Comparison of ENCODE assay signal across 7 cellular contexts in the genomic region with DNA sequence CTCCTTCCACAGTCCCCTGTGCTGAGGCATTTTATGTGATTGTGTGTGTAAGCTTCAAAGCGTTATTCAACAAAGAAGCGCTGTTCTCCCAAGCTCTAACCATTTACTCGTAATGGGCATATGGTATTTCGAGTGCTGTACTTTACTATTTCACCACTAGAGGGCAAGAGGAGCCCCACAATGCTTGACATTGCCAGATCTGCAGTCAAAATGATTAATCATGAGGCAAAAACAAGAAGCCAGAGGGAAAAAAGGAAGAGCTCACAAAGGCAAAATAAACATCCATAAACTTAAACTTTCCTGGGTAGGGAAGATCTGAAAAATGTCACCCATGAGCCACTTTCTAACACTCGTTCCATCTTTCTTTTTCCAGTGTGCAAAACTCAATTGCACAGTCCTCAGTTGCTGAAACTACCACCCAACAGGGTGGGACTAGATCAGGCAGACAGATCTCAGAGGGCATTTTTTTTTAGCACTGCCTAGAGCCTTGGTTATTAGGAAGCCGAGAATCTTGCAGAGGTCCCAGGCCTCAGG.
DNase-seq lines count a peak whose midpoint lies in the region; ATAC-seq and TF ChIP-seq lines count a peak whose summit lies in the region.

No MANE protein-coding gene starts in this region.

- no peaks in the 10 kb centered on the region for H3K27me3 ChIP-seq in thoracic aorta (replicated peaks; ENCODE audit: insufficient read depth)

- peak overlapping the region; percentile 19 to 43 for H3K27ac ChIP-seq in thoracic aorta

- DNase-seq in GM04504 (ENCODE audit: low read depth): peak; percentile 73
- DNase-seq in NOMO-1 treated with dmso at 0.1 percent for 144 hours (lab: John Stamatoyannopoulos, UW; ENCODE audit: unreplicated experiment): peak; percentile 32
- DNase-seq in cerebellum (ENCODE audit: low spot score): peak; percentile 75
- peak; percentile 89 for DNase-seq in kidney tubule cell (ENCODE audit: low spot score)
- no peak for DNase-seq in thoracic aorta (ENCODE audit: low spot score)

- H3K4me3 ChIP-seq in thoracic aorta: peak overlapping the region; percentile 41

- H3K4me1 ChIP-seq in thoracic aorta (ENCODE audit: control insufficient read depth in 1 of 2, low read depth in 2 of 2): peaks cover 13 to 21% of the 10 kb centered on the region in 2 donors

- no peaks in the 10 kb centered on the region for H3K36me3 ChIP-seq in thoracic aorta

- ATAC-seq in GM21619 (IDR thresholded peaks at IDR 0.05; ENCODE audit: unreplicated experiment) (peak; percentile 89), thoracic aorta (ENCODE audit: insufficient number of reproducible peaks, low FRiP score, low read depth) (peak; percentile 67)

- TF ChIP-seq EP300 in Ishikawa (IDR thresholded peaks at IDR 0.05; ENCODE audit: borderline replicate concordance): no peak

- peak; percentile 91 for TF ChIP-seq CTCF in thoracic aorta (IDR thresholded peaks at IDR 0.05)

- peak; percentile 90 for TF ChIP-seq RAD21 in Ishikawa (IDR thresholded peaks at IDR 0.05; ENCODE audit: low read depth)

- H3K9me3 ChIP-seq in thoracic aorta: no peaks in the 10 kb centered on the region

TF ChIP-seq in Ishikawa, 13 proteins besides CTCF, POLR2A, EP300 and RAD21:
- TF ChIP-seq, protein P1, sequence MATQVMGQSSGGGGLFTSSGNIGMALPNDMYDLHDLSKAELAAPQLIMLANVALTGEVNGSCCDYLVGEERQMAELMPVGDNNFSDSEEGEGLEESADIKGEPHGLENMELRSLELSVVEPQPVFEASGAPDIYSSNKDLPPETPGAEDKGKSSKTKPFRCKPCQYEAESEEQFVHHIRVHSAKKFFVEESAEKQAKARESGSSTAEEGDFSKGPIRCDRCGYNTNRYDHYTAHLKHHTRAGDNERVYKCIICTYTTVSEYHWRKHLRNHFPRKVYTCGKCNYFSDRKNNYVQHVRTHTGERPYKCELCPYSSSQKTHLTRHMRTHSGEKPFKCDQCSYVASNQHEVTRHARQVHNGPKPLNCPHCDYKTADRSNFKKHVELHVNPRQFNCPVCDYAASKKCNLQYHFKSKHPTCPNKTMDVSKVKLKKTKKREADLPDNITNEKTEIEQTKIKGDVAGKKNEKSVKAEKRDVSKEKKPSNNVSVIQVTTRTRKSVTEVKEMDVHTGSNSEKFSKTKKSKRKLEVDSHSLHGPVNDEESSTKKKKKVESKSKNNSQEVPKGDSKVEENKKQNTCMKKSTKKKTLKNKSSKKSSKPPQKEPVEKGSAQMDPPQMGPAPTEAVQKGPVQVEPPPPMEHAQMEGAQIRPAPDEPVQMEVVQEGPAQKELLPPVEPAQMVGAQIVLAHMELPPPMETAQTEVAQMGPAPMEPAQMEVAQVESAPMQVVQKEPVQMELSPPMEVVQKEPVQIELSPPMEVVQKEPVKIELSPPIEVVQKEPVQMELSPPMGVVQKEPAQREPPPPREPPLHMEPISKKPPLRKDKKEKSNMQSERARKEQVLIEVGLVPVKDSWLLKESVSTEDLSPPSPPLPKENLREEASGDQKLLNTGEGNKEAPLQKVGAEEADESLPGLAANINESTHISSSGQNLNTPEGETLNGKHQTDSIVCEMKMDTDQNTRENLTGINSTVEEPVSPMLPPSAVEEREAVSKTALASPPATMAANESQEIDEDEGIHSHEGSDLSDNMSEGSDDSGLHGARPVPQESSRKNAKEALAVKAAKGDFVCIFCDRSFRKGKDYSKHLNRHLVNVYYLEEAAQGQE (IDR thresholded peaks at IDR 0.05; ENCODE audit: low read depth): no peak
- TF ChIP-seq, protein P2, sequence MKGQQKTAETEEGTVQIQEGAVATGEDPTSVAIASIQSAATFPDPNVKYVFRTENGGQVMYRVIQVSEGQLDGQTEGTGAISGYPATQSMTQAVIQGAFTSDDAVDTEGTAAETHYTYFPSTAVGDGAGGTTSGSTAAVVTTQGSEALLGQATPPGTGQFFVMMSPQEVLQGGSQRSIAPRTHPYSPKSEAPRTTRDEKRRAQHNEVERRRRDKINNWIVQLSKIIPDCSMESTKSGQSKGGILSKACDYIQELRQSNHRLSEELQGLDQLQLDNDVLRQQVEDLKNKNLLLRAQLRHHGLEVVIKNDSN (IDR thresholded peaks at IDR 0.05): no peak
- TF ChIP-seq TAF1 (IDR thresholded peaks at IDR 0.05; ENCODE audit: low read depth) (no peak), ZBTB7A (IDR thresholded peaks at IDR 0.05; ENCODE audit: low read depth) (no peak), NFIC (IDR thresholded peaks at IDR 0.05) (no peak), TEAD4 (IDR thresholded peaks at IDR 0.05) (no peak), FOXM1 (IDR thresholded peaks at IDR 0.05; ENCODE audit: borderline replicate concordance, low read depth) (no peak), CEBPB (IDR thresholded peaks at IDR 0.05) (no peak), TCF12 (IDR thresholded peaks at IDR 0.05; ENCODE audit: low read depth) (no peak), YY1 (IDR thresholded peaks at IDR 0.05; ENCODE audit: low read depth) (no peak), CREB1 (IDR thresholded peaks at IDR 0.05; ENCODE audit: low read depth) (no peak), EGR1 (IDR thresholded peaks at IDR 0.05) (no peak)
- TF ChIP-seq, protein P3, sequence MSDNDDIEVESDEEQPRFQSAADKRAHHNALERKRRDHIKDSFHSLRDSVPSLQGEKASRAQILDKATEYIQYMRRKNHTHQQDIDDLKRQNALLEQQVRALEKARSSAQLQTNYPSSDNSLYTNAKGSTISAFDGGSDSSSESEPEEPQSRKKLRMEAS (IDR thresholded peaks at IDR 0.05): no peak
